ENCODE assay signal across 15 cellular contexts in the genomic region with DNA sequence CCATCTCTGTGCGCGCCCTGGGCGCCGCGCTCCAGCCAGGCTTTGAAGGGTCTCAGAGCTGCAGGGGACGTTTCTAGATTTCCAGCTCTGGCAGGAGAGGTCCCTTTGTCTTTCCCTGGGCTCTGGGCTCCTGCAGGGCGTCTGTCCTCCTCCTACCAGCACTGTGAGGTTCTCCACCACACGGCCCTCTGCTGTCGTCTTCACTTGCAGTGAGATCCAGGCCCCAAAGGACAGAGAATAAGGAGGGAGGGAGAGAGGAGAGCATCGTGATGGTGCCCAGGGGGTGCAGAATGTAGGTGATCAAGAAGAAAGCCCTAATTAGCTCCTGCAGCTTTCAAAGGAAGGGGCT. TPM values are rescaled to one million over a fixed set of nuclear protein-coding genes. Genes with fewer than 3 reads are reported as not detected.
DNase-seq lines count a peak whose midpoint lies in the region; ATAC-seq and TF ChIP-seq lines count a peak whose summit lies in the region.
"Had no signal": no experiment of that assay in that cellular context is flagged by ENCODE, and none has a peak within 500 bp of the region (broad histone marks: within the 10 kb centered on the region; RNA-seq: fewer than 3 reads in every experiment).

No MANE protein-coding gene starts in this region.

- H3K27ac ChIP-seq in left ventricle myocardium inferior (replicated peaks) (peak overlapping the region; percentile 70), right atrium auricular region (peak overlapping the region in 1 of 2 donors; percentile 33), RWPE1 (peak overlapping the region; percentile 93), temporal lobe (ENCODE audit: low read depth, low read length) (peak overlapping the region; percentile 17)

- CTCF ChIA-PET in RWPE1 (lab: Yijun Ruan, JAX) = interaction anchor here (1.4 to 1.9 kb wide), 2 partner anchors 11 to 14 kb away, joined by 3 to 18 read pairs; no protein-coding TSS in a partner anchor

- H3K4me3 ChIP-seq in left ventricle myocardium inferior (peak overlapping the region; percentile 37), right atrium auricular region (no peak overlapping the region)

- H3K36me3 Mint-ChIP-seq in mesothelial cell of epicardium = no peaks in the 10 kb centered on the region

- H3K27me3 ChIP-seq in left ventricle myocardium inferior (ENCODE audit: low read depth) = no peaks in the 10 kb centered on the region
- no peaks in the 10 kb centered on the region for H3K27me3 ChIP-seq in right atrium auricular region

- intact Hi-C loops in left ventricle myocardium inferior (cut with micrococcal nuclease) = no loop called here

- POLR2A ChIA-PET in RWPE1 (lab: Yijun Ruan, JAX; ENCODE audit: low non-redundant PET) = no interaction called here

- H3K9me3 Mint-ChIP-seq in mesothelial cell of epicardium = no peaks in the 10 kb centered on the region

- H3K4me3 Mint-ChIP-seq in mesothelial cell of epicardium = peak overlapping the region; percentile 21

- TF ChIP-seq CTCF in left ventricle myocardium inferior (IDR thresholded peaks at IDR 0.05; ENCODE audit: borderline replicate concordance) (no peak), right atrium auricular region (IDR thresholded peaks at IDR 0.05) (no peak), RWPE1 (conservative IDR thresholded peaks at IDR 0.05; ENCODE audit: low read depth) (no peak), mesothelial cell of epicardium (IDR thresholded peaks at IDR 0.05; ENCODE audit: unreplicated experiment) (no peak)

- no peak overlapping the region for H3K27ac Mint-ChIP-seq in mesothelial cell of epicardium

- peaks cover 17% of the 10 kb centered on the region for H3K4me1 Mint-ChIP-seq in mesothelial cell of epicardium

- peaks cover 43% of the 10 kb centered on the region for H3K4me1 ChIP-seq in left ventricle myocardium inferior
- peaks cover 0 to 41% of the 10 kb centered on the region in 2 donors for H3K4me1 ChIP-seq in right atrium auricular region

- no peak for DNase-seq in left ventricle myocardium inferior
- DNase-seq in right atrium auricular region (ENCODE audit: low spot score) = no peak
- no peak for DNase-seq in RWPE1 (ENCODE audit: low spot score)
- DNase-seq in mesothelial cell of epicardium (ENCODE audit: low spot score in 2 of 2, unreplicated experiment in 2 of 2) = no peak
- DNase-seq: activated CD8-positive, alpha-beta memory T cell treated with anti-CD3 and anti-CD28 coated beads, Interleukin-2, amount 50 U/mL, for 48 hours; HCEC 1CT; NCI-H1436; NCI-H510A treated with DMSO at 0.1 percent for 48 hours; stimulated activated CD8-positive, alpha-beta memory T cell treated with anti-CD3 and anti-CD28 coated beads, Interleukin-4, amount 100 ng/mL, for 48 hours had no signal

- peaks cover 10% of the 10 kb centered on the region for H3K27me3 Mint-ChIP-seq in mesothelial cell of epicardium (ENCODE audit: low read depth)

- ATAC-seq in GM18517 (IDR thresholded peaks at IDR 0.05; ENCODE audit: unreplicated experiment) = no peak
- ATAC-seq in HG03521 (IDR thresholded peaks at IDR 0.05; ENCODE audit: unreplicated experiment) = no peak
- no peak for ATAC-seq in HG03460 (IDR thresholded peaks at IDR 0.05; ENCODE audit: unreplicated experiment)

- no peaks in the 10 kb centered on the region for H3K36me3 ChIP-seq in left ventricle myocardium inferior
- no peaks in the 10 kb centered on the region for H3K36me3 ChIP-seq in right atrium auricular region

- H3K9me3 ChIP-seq in left ventricle myocardium inferior (replicated peaks) (no peaks in the 10 kb centered on the region), right atrium auricular region (no peaks in the 10 kb centered on the region)

RNA-seq across cellular contexts. Expression of a gene that starts 4.1 kb away (rescaled TPM):
- total RNA-seq in left ventricle myocardium inferior (158 TPM), right atrium auricular region (10 to 100 TPM; 69.9 to 91.6 TPM), mesothelial cell of epicardium (272 to 289 TPM (median 283 TPM) in 3 replicates), temporal lobe (236 TPM)

RNA-seq across cellular contexts. Expression of a gene that starts 20.0 kb away (rescaled TPM):
- total RNA-seq in left ventricle myocardium inferior = not detected
- not detected for total RNA-seq in right atrium auricular region
- total RNA-seq in mesothelial cell of epicardium = 1.6 to 2.7 TPM (median 1.9 TPM) in 3 replicates
- under 0.01 TPM for total RNA-seq in temporal lobe
- total RNA-seq: HT1080, omental fat pad had no signal

RNA-seq across cellular contexts. Expression of a gene that starts 24.1 kb away (rescaled TPM):
- 0.47 TPM for total RNA-seq in left ventricle myocardium inferior
- total RNA-seq in right atrium auricular region = 1 to 10 TPM in 1 of 2 donors, under 1 TPM in 1; 0.51 to 1.8 TPM
- total RNA-seq in mesothelial cell of epicardium = 2.1 to 2.8 TPM (median 2.5 TPM) in 3 replicates
- 0.98 TPM for total RNA-seq in temporal lobe
